In the genomic region with DNA sequence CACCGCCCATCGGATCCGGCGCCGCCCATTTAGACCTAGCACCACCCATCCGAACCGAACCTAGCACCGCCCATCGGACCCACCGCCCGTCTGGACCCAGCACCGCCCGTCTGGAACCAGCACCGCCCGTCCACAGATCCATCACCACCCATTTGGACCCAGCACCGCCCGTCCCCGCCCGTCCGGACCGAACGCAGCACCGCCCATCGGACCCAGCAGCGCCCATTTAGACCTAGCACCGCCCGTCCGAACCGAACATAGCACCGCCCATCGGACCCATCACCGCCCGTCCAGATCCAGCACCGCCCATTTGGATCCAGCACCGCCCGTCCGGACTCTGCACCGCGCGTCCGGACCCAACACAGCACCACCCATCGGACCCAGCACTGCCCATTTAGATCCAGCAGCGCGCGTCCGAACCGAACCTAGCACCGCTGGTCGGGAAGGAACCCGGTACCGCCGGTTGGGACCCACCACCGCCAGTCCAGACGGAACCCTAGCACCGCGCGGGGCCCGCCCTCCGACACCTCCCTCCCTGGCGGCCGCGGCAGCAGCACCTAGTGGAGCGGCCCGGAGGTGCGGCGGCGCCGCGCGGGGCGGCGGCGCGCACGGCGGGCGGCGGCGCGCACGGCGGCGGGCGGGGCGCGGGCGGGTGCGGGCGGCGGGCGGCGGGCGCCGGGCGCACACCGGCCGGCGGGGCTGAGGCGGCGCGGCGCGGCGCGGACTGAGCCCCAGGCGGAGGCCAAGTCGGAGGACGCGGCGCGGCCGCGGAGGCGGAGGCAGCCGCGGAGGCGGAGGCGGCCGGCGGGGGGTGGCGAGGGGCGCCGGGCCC, we compare ENCODE assay signal across 1 cellular context.
TF ChIP-seq lines count a peak whose summit lies in the region.

A gene with protein sequence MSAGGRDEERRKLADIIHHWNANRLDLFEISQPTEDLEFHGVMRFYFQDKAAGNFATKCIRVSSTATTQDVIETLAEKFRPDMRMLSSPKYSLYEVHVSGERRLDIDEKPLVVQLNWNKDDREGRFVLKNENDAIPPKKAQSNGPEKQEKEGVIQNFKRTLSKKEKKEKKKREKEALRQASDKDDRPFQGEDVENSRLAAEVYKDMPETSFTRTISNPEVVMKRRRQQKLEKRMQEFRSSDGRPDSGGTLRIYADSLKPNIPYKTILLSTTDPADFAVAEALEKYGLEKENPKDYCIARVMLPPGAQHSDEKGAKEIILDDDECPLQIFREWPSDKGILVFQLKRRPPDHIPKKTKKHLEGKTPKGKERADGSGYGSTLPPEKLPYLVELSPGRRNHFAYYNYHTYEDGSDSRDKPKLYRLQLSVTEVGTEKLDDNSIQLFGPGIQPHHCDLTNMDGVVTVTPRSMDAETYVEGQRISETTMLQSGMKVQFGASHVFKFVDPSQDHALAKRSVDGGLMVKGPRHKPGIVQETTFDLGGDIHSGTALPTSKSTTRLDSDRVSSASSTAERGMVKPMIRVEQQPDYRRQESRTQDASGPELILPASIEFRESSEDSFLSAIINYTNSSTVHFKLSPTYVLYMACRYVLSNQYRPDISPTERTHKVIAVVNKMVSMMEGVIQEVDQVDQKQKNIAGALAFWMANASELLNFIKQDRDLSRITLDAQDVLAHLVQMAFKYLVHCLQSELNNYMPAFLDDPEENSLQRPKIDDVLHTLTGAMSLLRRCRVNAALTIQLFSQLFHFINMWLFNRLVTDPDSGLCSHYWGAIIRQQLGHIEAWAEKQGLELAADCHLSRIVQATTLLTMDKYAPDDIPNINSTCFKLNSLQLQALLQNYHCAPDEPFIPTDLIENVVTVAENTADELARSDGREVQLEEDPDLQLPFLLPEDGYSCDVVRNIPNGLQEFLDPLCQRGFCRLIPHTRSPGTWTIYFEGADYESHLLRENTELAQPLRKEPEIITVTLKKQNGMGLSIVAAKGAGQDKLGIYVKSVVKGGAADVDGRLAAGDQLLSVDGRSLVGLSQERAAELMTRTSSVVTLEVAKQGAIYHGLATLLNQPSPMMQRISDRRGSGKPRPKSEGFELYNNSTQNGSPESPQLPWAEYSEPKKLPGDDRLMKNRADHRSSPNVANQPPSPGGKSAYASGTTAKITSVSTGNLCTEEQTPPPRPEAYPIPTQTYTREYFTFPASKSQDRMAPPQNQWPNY (N-terminal part only) (plus strand): TSS at position 682 of the 832 bp plus-strand sequence. CDS start 222 bp downstream, outside the sequence.

TF ChIP-seq in HepG2, 621 proteins besides CTCF, POLR2A, EP300 and RAD21 (continued from another document and continues in another):
- TF ChIP-seq, protein P1, sequence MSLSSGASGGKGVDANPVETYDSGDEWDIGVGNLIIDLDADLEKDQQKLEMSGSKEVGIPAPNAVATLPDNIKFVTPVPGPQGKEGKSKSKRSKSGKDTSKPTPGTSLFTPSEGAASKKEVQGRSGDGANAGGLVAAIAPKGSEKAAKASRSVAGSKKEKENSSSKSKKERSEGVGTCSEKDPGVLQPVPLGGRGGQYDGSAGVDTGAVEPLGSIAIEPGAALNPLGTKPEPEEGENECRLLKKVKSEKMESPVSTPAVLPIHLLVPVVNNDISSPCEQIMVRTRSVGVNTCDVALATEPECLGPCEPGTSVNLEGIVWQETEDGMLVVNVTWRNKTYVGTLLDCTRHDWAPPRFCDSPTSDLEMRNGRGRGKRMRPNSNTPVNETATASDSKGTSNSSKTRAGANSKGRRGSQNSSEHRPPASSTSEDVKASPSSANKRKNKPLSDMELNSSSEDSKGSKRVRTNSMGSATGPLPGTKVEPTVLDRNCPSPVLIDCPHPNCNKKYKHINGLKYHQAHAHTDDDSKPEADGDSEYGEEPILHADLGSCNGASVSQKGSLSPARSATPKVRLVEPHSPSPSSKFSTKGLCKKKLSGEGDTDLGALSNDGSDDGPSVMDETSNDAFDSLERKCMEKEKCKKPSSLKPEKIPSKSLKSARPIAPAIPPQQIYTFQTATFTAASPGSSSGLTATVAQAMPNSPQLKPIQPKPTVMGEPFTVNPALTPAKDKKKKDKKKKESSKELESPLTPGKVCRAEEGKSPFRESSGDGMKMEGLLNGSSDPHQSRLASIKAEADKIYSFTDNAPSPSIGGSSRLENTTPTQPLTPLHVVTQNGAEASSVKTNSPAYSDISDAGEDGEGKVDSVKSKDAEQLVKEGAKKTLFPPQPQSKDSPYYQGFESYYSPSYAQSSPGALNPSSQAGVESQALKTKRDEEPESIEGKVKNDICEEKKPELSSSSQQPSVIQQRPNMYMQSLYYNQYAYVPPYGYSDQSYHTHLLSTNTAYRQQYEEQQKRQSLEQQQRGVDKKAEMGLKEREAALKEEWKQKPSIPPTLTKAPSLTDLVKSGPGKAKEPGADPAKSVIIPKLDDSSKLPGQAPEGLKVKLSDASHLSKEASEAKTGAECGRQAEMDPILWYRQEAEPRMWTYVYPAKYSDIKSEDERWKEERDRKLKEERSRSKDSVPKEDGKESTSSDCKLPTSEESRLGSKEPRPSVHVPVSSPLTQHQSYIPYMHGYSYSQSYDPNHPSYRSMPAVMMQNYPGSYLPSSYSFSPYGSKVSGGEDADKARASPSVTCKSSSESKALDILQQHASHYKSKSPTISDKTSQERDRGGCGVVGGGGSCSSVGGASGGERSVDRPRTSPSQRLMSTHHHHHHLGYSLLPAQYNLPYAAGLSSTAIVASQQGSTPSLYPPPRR (CRISPR knock-in tag; IDR thresholded peaks at IDR 0.05; ENCODE audit: borderline replicate concordance), result peak; percentile 59; the same call in 1 of the 2 replicates
- peak; percentile 87 for TF ChIP-seq ZNF350 (CRISPR knock-in tag; IDR thresholded peaks at IDR 0.05; ENCODE audit: borderline replicate concordance, low read depth)
- peak; percentile 88 for TF ChIP-seq ZNF883 (CRISPR knock-in tag; IDR thresholded peaks at IDR 0.05; ENCODE audit: not compliant biosample characterization)
- peak; percentile 44; the same call in 1 of the 2 replicates for TF ChIP-seq DPF2 (CRISPR knock-in tag; IDR thresholded peaks at IDR 0.05; ENCODE audit: borderline replicate concordance, low read depth)
- TF ChIP-seq HNF4G (IDR thresholded peaks at IDR 0.05; ENCODE audit: borderline replicate concordance, low read depth, low read length), result peak; percentile 29; the same call in 1 of the 2 replicates
- peak; percentile 74; the same call in 1 of the 2 replicates for TF ChIP-seq HNF4G (CRISPR knock-in tag; IDR thresholded peaks at IDR 0.05; ENCODE audit: borderline replicate concordance, low read depth)
- no peak for TF ChIP-seq NFIB (CRISPR knock-in tag; IDR thresholded peaks at IDR 0.05; ENCODE audit: borderline replicate concordance)
- TF ChIP-seq, protein P2, sequence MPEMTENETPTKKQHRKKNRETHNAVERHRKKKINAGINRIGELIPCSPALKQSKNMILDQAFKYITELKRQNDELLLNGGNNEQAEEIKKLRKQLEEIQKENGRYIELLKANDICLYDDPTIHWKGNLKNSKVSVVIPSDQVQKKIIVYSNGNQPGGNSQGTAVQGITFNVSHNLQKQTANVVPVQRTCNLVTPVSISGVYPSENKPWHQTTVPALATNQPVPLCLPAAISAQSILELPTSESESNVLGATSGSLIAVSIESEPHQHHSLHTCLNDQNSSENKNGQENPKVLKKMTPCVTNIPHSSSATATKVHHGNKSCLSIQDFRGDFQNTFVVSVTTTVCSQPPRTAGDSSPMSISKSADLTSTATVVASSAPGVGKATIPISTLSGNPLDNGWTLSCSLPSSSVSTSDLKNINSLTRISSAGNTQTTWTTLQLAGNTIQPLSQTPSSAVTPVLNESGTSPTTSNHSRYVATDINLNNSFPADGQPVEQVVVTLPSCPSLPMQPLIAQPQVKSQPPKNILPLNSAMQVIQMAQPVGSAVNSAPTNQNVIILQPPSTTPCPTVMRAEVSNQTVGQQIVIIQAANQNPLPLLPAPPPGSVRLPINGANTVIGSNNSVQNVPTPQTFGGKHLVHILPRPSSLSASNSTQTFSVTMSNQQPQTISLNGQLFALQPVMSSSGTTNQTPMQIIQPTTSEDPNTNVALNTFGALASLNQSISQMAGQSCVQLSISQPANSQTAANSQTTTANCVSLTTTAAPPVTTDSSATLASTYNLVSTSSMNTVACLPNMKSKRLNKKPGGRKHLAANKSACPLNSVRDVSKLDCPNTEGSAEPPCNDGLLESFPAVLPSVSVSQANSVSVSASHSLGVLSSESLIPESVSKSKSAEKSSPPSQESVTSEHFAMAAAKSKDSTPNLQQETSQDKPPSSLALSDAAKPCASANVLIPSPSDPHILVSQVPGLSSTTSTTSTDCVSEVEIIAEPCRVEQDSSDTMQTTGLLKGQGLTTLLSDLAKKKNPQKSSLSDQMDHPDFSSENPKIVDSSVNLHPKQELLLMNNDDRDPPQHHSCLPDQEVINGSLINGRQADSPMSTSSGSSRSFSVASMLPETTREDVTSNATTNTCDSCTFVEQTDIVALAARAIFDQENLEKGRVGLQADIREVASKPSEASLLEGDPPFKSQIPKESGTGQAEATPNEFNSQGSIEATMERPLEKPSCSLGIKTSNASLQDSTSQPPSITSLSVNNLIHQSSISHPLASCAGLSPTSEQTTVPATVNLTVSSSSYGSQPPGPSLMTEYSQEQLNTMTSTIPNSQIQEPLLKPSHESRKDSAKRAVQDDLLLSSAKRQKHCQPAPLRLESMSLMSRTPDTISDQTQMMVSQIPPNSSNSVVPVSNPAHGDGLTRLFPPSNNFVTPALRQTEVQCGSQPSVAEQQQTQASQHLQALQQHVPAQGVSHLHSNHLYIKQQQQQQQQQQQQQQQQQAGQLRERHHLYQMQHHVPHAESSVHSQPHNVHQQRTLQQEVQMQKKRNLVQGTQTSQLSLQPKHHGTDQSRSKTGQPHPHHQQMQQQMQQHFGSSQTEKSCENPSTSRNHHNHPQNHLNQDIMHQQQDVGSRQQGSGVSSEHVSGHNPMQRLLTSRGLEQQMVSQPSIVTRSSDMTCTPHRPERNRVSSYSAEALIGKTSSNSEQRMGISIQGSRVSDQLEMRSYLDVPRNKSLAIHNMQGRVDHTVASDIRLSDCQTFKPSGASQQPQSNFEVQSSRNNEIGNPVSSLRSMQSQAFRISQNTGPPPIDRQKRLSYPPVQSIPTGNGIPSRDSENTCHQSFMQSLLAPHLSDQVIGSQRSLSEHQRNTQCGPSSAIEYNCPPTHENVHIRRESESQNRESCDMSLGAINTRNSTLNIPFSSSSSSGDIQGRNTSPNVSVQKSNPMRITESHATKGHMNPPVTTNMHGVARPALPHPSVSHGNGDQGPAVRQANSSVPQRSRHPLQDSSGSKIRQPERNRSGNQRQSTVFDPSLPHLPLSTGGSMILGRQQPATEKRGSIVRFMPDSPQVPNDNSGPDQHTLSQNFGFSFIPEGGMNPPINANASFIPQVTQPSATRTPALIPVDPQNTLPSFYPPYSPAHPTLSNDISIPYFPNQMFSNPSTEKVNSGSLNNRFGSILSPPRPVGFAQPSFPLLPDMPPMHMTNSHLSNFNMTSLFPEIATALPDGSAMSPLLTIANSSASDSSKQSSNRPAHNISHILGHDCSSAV (CRISPR knock-in tag; IDR thresholded peaks at IDR 0.05; ENCODE audit: borderline replicate concordance), result no peak
- TF ChIP-seq, protein P3, sequence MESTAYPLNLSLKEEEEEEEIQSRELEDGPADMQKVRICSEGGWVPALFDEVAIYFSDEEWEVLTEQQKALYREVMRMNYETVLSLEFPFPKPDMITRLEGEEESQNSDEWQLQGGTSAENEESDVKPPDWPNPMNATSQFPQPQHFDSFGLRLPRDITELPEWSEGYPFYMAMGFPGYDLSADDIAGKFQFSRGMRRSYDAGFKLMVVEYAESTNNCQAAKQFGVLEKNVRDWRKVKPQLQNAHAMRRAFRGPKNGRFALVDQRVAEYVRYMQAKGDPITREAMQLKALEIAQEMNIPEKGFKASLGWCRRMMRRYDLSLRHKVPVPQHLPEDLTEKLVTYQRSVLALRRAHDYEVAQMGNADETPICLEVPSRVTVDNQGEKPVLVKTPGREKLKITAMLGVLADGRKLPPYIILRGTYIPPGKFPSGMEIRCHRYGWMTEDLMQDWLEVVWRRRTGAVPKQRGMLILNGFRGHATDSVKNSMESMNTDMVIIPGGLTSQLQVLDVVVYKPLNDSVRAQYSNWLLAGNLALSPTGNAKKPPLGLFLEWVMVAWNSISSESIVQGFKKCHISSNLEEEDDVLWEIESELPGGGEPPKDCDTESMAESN (CRISPR knock-in tag; conservative IDR thresholded peaks at IDR 0.05), result peak; percentile 81; the same call in 1 of the 2 replicates
- TF ChIP-seq SKI (IDR thresholded peaks at IDR 0.05; ENCODE audit: partially characterized antibody), result peak; percentile 55
- TF ChIP-seq HNRNPUL1 (IDR thresholded peaks at IDR 0.05; ENCODE audit: low read depth, low read length), result no peak; the same call in 1 of the 2 replicates
- TF ChIP-seq, protein P4, sequence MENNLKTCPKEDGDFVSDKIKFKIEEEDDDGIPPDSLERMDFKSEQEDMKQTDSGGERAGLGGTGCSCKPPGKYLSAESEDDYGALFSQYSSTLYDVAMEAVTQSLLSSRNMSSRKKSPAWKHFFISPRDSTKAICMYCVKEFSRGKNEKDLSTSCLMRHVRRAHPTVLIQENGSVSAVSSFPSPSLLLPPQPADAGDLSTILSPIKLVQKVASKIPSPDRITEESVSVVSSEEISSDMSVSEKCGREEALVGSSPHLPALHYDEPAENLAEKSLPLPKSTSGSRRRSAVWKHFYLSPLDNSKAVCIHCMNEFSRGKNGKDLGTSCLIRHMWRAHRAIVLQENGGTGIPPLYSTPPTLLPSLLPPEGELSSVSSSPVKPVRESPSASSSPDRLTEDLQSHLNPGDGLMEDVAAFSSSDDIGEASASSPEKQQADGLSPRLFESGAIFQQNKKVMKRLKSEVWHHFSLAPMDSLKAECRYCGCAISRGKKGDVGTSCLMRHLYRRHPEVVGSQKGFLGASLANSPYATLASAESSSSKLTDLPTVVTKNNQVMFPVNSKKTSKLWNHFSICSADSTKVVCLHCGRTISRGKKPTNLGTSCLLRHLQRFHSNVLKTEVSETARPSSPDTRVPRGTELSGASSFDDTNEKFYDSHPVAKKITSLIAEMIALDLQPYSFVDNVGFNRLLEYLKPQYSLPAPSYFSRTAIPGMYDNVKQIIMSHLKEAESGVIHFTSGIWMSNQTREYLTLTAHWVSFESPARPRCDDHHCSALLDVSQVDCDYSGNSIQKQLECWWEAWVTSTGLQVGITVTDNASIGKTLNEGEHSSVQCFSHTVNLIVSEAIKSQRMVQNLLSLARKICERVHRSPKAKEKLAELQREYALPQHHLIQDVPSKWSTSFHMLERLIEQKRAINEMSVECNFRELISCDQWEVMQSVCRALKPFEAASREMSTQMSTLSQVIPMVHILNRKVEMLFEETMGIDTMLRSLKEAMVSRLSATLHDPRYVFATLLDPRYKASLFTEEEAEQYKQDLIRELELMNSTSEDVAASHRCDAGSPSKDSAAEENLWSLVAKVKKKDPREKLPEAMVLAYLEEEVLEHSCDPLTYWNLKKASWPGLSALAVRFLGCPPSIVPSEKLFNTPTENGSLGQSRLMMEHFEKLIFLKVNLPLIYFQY (CRISPR knock-in tag; IDR thresholded peaks at IDR 0.05; ENCODE audit: borderline replicate concordance), result peak; percentile 100
